In the genomic region with DNA sequence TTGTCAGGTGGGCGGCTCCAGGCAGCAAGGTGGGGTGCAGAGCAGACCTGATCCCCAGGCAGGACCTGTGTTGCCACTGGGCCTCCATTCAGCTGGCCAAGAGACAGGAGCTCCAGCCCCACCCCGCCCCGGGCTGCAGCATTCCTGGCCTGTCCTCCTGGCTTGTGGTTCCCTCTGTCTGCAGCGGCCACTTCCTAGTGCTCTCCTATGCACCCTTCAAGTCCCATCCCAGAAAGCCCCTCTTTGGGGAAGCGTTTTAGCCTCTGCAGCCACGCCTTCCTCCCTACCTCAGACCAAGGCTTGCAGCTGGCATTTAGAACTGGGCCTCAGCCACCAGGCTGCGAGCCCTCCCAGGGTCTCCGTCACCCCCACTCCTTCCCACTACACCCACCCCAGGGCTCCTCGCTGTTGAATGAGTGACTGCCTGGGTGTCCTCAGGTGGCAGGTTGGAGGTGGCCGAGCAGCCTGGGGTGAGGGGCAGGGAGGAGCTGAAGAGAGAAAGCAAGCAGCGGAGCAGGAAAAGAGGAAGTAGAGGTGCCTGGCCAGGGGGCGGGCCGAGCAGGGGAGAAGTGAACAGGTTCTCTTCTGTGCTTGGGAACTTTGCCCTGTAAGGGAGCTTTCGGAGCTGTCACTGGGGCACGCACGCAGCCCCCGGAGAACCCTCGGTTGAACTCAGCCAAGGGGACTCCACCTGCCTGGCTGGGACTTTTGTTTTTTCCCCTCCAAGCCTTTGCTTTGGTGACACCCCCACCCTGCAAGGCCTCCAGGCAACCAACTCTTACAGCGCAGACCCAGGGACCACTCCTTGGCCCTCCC, we compare ENCODE assay signal across 8 cellular contexts.
DNase-seq lines count a peak whose midpoint lies in the region; ATAC-seq and TF ChIP-seq lines count a peak whose summit lies in the region.

No MANE protein-coding gene starts in this region.

- H3K9ac ChIP-seq in ES-I3 (ENCODE audit: low read depth, low read length) = peak overlapping the region; percentile 69
- peak overlapping the region; percentile 98 for H3K9ac ChIP-seq in iPS-18a (ENCODE audit: low read length)

- no peaks in the 10 kb centered on the region for H3K9me3 Mint-ChIP-seq in activated T-cell treated with anti-CD3 and anti-CD28 coated beads, Interleukin-2, amount 50 U/mL, for 24 hours

- H3K4me1 Mint-ChIP-seq in activated T-cell treated with anti-CD3 and anti-CD28 coated beads, Interleukin-2, amount 50 U/mL, for 24 hours (ENCODE audit: low read depth) = peaks cover 31% of the 10 kb centered on the region

- peak overlapping the region; percentile 92 for H3K27ac Mint-ChIP-seq in activated T-cell treated with anti-CD3 and anti-CD28 coated beads, Interleukin-2, amount 50 U/mL, for 24 hours

- no peaks in the 10 kb centered on the region for H3K27me3 ChIP-seq in iPS-18a (ENCODE audit: control insufficient read depth, insufficient read depth, low read length)

- no peak overlapping the region for H3K27ac ChIP-seq in iPS-18a (ENCODE audit: low read length)

- H3K9me3 ChIP-seq in ES-I3 (ENCODE audit: control insufficient read depth, insufficient read depth, low read length) (no peaks in the 10 kb centered on the region), iPS-18a (ENCODE audit: control insufficient read depth, low read depth, low read length) (no peaks in the 10 kb centered on the region)

- H3K4me1 ChIP-seq in ES-I3 (ENCODE audit: insufficient read depth, low read length) (peaks cover 6% of the 10 kb centered on the region; the same call in 1 of the 2 replicates), iPS-18a (ENCODE audit: control insufficient read depth, low read depth, low read length) (peaks cover 27% of the 10 kb centered on the region)

- no peak for TF ChIP-seq CTCF in LNCaP clone FGC (IDR thresholded peaks at IDR 0.05; ENCODE audit: control insufficient read depth, extremely low read depth, insufficient read depth)

- H3K36me3 Mint-ChIP-seq in activated T-cell treated with anti-CD3 and anti-CD28 coated beads, Interleukin-2, amount 50 U/mL, for 24 hours (ENCODE audit: low read depth) = peaks cover 28% of the 10 kb centered on the region

- H3K36me3 ChIP-seq in ES-I3 (ENCODE audit: insufficient read depth, low read length) = peaks cover 18% of the 10 kb centered on the region
- peaks cover 17% of the 10 kb centered on the region for H3K36me3 ChIP-seq in iPS-18a (ENCODE audit: control insufficient read depth, low read depth, low read length)

- no peaks in the 10 kb centered on the region for H3K27me3 Mint-ChIP-seq in activated T-cell treated with anti-CD3 and anti-CD28 coated beads, Interleukin-2, amount 50 U/mL, for 24 hours

- peak overlapping the region; percentile 95 for H3K4me3 Mint-ChIP-seq in activated T-cell treated with anti-CD3 and anti-CD28 coated beads, Interleukin-2, amount 50 U/mL, for 24 hours

- peak; percentile 41 for ATAC-seq in GM21526 (IDR thresholded peaks at IDR 0.05; ENCODE audit: low FRiP score, unreplicated experiment)

- H3K4me3 ChIP-seq in LNCaP clone FGC (ENCODE audit: low read depth, low read length) (peak overlapping the region; percentile 49), iPS-18a (ENCODE audit: low read length) (peak overlapping the region; percentile 16)

- DNase-seq in LNCaP clone FGC (ENCODE audit: low read depth) (no peak), NCI-H128 (lab: John Stamatoyannopoulos, UW; ENCODE audit: unreplicated experiment) (no peak), NCI-H1105 (lab: John Stamatoyannopoulos, UW) (no peak)
- DNase-seq in activated T-cell treated with anti-CD3 and anti-CD28 coated beads, Interleukin-2, amount 50 U/mL, for 24 hours = peak; percentile 71
- peak; percentile 78 for DNase-seq in stimulated activated CD4-positive, alpha-beta T cell treated with anti-CD3 and anti-CD28 coated beads, Interleukin-15, amount 100 ng/mL, for 24 hours

Comparison
In these comparisons a context has a peak if more than half of its experiments do, and no peak if none do; other contexts are left out.
1. DNase-seq: peak in activated T-cell treated with anti-CD3 and anti-CD28 coated beads, Interleukin-2, amount 50 U/mL, for 24 hours (single experiment) and stimulated activated CD4-positive, alpha-beta T cell treated with anti-CD3 and anti-CD28 coated beads, Interleukin-15, amount 100 ng/mL, for 24 hours (single experiment); none in LNCaP clone FGC (single experiment), NCI-H128 (single experiment) and NCI-H1105 (single experiment).